In the genomic region with DNA sequence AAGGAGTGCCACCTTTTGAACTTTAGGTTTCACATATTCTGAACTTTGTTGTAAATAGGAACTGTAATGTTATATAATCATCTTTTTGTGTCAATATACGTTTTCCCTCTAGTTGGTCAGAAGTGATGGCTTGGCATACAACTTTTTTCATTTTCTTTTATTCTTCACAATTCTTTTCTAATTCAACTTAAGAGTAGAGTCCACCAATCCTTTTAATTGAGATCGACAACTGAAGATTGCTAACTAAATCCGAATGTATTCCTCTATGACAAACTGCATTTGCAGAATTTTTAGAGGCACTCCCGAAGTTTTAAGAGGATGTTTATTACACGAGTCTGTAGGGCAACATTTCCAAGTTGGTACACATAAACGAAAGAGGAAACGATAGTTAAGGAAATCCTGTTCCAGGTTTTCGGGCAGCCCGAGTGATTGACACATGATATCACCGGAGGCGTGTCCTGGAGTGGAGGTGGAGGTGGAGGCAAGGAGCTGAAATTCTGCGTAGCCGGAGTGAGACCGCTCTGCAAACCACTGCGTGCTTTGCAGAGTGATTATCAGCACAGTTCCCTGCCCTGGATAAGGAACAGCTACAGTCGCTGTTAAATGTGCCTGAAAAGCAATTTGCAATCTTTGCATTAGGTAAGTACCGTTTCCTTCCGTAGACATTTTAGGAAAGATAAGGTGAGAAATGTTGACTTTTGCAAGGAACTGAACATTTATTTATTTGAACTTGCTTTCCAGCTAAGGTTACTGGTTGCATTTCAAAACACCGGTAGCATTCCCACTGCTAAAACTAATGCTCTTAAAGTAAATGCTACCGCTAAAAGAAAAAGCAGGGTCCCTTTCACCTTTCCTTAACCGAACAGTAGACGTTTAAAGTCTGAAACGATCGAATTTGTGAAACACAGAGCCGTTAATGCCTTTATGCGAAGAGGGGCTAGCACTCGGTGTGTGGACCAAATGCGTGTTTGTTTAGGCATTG, we compare ENCODE assay signal across 1 cellular context.
TF ChIP-seq lines count a peak whose summit lies in the region.

A gene with protein sequence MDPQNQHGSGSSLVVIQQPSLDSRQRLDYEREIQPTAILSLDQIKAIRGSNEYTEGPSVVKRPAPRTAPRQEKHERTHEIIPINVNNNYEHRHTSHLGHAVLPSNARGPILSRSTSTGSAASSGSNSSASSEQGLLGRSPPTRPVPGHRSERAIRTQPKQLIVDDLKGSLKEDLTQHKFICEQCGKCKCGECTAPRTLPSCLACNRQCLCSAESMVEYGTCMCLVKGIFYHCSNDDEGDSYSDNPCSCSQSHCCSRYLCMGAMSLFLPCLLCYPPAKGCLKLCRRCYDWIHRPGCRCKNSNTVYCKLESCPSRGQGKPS (plus strand): TSS at position 502 of the 982 bp plus-strand sequence. CDS start 4,797 bp downstream, outside the sequence.

TF ChIP-seq in HepG2, 621 proteins besides CTCF, POLR2A, EP300 and RAD21 (continued from another document and continues in another):
- TF ChIP-seq, protein P1, sequence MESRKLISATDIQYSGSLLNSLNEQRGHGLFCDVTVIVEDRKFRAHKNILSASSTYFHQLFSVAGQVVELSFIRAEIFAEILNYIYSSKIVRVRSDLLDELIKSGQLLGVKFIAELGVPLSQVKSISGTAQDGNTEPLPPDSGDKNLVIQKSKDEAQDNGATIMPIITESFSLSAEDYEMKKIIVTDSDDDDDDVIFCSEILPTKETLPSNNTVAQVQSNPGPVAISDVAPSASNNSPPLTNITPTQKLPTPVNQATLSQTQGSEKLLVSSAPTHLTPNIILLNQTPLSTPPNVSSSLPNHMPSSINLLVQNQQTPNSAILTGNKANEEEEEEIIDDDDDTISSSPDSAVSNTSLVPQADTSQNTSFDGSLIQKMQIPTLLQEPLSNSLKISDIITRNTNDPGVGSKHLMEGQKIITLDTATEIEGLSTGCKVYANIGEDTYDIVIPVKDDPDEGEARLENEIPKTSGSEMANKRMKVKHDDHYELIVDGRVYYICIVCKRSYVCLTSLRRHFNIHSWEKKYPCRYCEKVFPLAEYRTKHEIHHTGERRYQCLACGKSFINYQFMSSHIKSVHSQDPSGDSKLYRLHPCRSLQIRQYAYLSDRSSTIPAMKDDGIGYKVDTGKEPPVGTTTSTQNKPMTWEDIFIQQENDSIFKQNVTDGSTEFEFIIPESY (CRISPR knock-in tag; IDR thresholded peaks at IDR 0.05): peak; percentile 44; the same call in 1 of the 2 replicates
- TF ChIP-seq MZF1 (CRISPR knock-in tag; IDR thresholded peaks at IDR 0.05; ENCODE audit: borderline replicate concordance) (no peak), ZNF496 (CRISPR knock-in tag; IDR thresholded peaks at IDR 0.05; ENCODE audit: insufficient replicate concordance) (no peak), SETDB1 (CRISPR knock-in tag; IDR thresholded peaks at IDR 0.05; ENCODE audit: borderline replicate concordance) (no peak), ZSCAN20 (CRISPR knock-in tag; IDR thresholded peaks at IDR 0.05; ENCODE audit: borderline replicate concordance) (no peak), ZNF354B (CRISPR knock-in tag; IDR thresholded peaks at IDR 0.05) (no peak), GABPA (IDR thresholded peaks at IDR 0.05; ENCODE audit: low read depth, low read length) (no peak), GABPA (CRISPR knock-in tag; IDR thresholded peaks at IDR 0.05; ENCODE audit: low read depth) (peak; percentile 58; the same call in 1 of the 2 replicates), ZIK1 (CRISPR knock-in tag; IDR thresholded peaks at IDR 0.05; ENCODE audit: borderline replicate concordance, low read depth) (no peak), ZMYM3 (CRISPR knock-in tag; IDR thresholded peaks at IDR 0.05) (0 out of 2 replicates have a peak, but pooled peaks have one; percentile 20), MXD4 (CRISPR knock-in tag; IDR thresholded peaks at IDR 0.05) (no peak), MEIS2 (CRISPR knock-in tag; IDR thresholded peaks at IDR 0.05) (peak; percentile 98), NCOA5 (CRISPR knock-in tag; IDR thresholded peaks at IDR 0.05) (no peak), PHF8 (CRISPR knock-in tag; IDR thresholded peaks at IDR 0.05) (peak; percentile 23; the same call in 1 of the 2 replicates), RARA (CRISPR knock-in tag; IDR thresholded peaks at IDR 0.05) (peak; percentile 24; the same call in 1 of the 2 replicates), MEIS1 (CRISPR knock-in tag; IDR thresholded peaks at IDR 0.05; ENCODE audit: borderline replicate concordance) (no peak; the same call in 1 of the 2 replicates), ARHGAP35 (CRISPR knock-in tag; IDR thresholded peaks at IDR 0.05; ENCODE audit: borderline replicate concordance) (no peak), ZNF121 (CRISPR knock-in tag; IDR thresholded peaks at IDR 0.05) (no peak), MED13 (CRISPR knock-in tag; IDR thresholded peaks at IDR 0.05) (0 out of 2 replicates have a peak, but pooled peaks have one; percentile 14), ZNF749 (CRISPR knock-in tag; IDR thresholded peaks at IDR 0.05; ENCODE audit: borderline replicate concordance) (no peak), ZSCAN25 (CRISPR knock-in tag; IDR thresholded peaks at IDR 0.05) (0 out of 2 replicates have a peak, but pooled peaks have one; percentile 25), ZNF256 (CRISPR knock-in tag; conservative IDR thresholded peaks at IDR 0.05) (0 out of 2 replicates have a peak, but pooled peaks have one; percentile 45), MBNL3 (CRISPR knock-in tag; conservative IDR thresholded peaks at IDR 0.05) (no peak), HOXA7 (CRISPR knock-in tag; IDR thresholded peaks at IDR 0.05) (no peak), ZNF761 (CRISPR knock-in tag; conservative IDR thresholded peaks at IDR 0.05) (no peak), CEBPG (CRISPR knock-in tag; IDR thresholded peaks at IDR 0.05) (peak; percentile 66), ZNF138 (CRISPR knock-in tag; IDR thresholded peaks at IDR 0.05; ENCODE audit: low read depth) (no peak; the same call in 1 of the 2 replicates), TP53 (CRISPR knock-in tag; conservative IDR thresholded peaks at IDR 0.05) (0 out of 2 replicates have a peak, but pooled peaks have one; percentile 73), PHF20 (CRISPR knock-in tag; IDR thresholded peaks at IDR 0.05) (0 out of 2 replicates have a peak, but pooled peaks have one; percentile 22), NFYB (CRISPR knock-in tag; IDR thresholded peaks at IDR 0.05) (0 out of 2 replicates have a peak, but pooled peaks have one; percentile 12), TAF15 (IDR thresholded peaks at IDR 0.05; ENCODE audit: low read depth, low read length, poor library complexity, severe bottlenecking) (no peak), GTF3A (CRISPR knock-in tag; conservative IDR thresholded peaks at IDR 0.05) (no peak), ZNF615 (CRISPR knock-in tag; IDR thresholded peaks at IDR 0.05; ENCODE audit: borderline replicate concordance) (no peak), SIX1 (CRISPR knock-in tag; IDR thresholded peaks at IDR 0.05; ENCODE audit: borderline replicate concordance) (peak; percentile 86), MTF1 (CRISPR knock-in tag; IDR thresholded peaks at IDR 0.05) (no peak), U2AF2 (IDR thresholded peaks at IDR 0.05; ENCODE audit: low read depth, low read length) (no peak), ZNF460 (CRISPR knock-in tag; IDR thresholded peaks at IDR 0.05; ENCODE audit: borderline replicate concordance) (no peak; the same call in 1 of the 2 replicates), NR2F2 (IDR thresholded peaks at IDR 0.05; ENCODE audit: borderline replicate concordance, low read depth) (peak; percentile 10; the same call in 1 of the 2 replicates), ZFP90 (CRISPR knock-in tag; IDR thresholded peaks at IDR 0.05; ENCODE audit: borderline replicate concordance) (no peak), RFX5 (IDR thresholded peaks at IDR 0.05; ENCODE audit: low read depth, low read length) (no peak), ZBTB21 (CRISPR knock-in tag; IDR thresholded peaks at IDR 0.05) (no peak), ETV6 (CRISPR knock-in tag; conservative IDR thresholded peaks at IDR 0.05) (no peak), RARG (CRISPR knock-in tag; IDR thresholded peaks at IDR 0.05; ENCODE audit: low read depth) (no peak), PAWR (CRISPR knock-in tag; IDR thresholded peaks at IDR 0.05; ENCODE audit: borderline replicate concordance) (no peak), MAFF (IDR thresholded peaks at IDR 0.05; ENCODE audit: low read depth, low read length) (peak; percentile 36; the same call in 1 of the 2 replicates), ZFP62 (CRISPR knock-in tag; IDR thresholded peaks at IDR 0.05) (no peak), LCORL (IDR thresholded peaks at IDR 0.05) (no peak), LCORL (CRISPR knock-in tag; IDR thresholded peaks at IDR 0.05) (peak; percentile 34; the same call in 1 of the 2 replicates), ZNF746 (CRISPR knock-in tag; IDR thresholded peaks at IDR 0.05) (no peak), KDM1A (CRISPR knock-in tag; IDR thresholded peaks at IDR 0.05) (no peak)
- TF ChIP-seq, protein P2, sequence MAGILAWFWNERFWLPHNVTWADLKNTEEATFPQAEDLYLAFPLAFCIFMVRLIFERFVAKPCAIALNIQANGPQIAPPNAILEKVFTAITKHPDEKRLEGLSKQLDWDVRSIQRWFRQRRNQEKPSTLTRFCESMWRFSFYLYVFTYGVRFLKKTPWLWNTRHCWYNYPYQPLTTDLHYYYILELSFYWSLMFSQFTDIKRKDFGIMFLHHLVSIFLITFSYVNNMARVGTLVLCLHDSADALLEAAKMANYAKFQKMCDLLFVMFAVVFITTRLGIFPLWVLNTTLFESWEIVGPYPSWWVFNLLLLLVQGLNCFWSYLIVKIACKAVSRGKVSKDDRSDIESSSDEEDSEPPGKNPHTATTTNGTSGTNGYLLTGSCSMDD (CRISPR knock-in tag; IDR thresholded peaks at IDR 0.05): no peak
- TF ChIP-seq, protein P3, sequence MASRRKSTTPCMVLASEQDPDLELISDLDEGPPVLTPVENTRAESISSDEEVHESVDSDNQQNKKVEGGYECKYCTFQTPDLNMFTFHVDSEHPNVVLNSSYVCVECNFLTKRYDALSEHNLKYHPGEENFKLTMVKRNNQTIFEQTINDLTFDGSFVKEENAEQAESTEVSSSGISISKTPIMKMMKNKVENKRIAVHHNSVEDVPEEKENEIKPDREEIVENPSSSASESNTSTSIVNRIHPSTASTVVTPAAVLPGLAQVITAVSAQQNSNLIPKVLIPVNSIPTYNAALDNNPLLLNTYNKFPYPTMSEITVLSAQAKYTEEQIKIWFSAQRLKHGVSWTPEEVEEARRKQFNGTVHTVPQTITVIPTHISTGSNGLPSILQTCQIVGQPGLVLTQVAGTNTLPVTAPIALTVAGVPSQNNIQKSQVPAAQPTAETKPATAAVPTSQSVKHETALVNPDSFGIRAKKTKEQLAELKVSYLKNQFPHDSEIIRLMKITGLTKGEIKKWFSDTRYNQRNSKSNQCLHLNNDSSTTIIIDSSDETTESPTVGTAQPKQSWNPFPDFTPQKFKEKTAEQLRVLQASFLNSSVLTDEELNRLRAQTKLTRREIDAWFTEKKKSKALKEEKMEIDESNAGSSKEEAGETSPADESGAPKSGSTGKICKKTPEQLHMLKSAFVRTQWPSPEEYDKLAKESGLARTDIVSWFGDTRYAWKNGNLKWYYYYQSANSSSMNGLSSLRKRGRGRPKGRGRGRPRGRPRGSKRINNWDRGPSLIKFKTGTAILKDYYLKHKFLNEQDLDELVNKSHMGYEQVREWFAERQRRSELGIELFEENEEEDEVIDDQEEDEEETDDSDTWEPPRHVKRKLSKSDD (CRISPR knock-in tag; IDR thresholded peaks at IDR 0.05; ENCODE audit: low read depth): 0 out of 2 replicates have a peak, but pooled peaks have one; percentile 3
- TF ChIP-seq, protein P4, sequence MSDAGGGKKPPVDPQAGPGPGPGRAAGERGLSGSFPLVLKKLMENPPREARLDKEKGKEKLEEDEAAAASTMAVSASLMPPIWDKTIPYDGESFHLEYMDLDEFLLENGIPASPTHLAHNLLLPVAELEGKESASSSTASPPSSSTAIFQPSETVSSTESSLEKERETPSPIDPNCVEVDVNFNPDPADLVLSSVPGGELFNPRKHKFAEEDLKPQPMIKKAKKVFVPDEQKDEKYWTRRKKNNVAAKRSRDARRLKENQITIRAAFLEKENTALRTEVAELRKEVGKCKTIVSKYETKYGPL (CRISPR knock-in tag; IDR thresholded peaks at IDR 0.05): no peak
- TF ChIP-seq, protein P5, sequence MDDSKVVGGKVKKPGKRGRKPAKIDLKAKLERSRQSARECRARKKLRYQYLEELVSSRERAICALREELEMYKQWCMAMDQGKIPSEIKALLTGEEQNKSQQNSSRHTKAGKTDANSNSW (CRISPR knock-in tag; IDR thresholded peaks at IDR 0.05; ENCODE audit: borderline replicate concordance): no peak
- TF ChIP-seq, protein P6, sequence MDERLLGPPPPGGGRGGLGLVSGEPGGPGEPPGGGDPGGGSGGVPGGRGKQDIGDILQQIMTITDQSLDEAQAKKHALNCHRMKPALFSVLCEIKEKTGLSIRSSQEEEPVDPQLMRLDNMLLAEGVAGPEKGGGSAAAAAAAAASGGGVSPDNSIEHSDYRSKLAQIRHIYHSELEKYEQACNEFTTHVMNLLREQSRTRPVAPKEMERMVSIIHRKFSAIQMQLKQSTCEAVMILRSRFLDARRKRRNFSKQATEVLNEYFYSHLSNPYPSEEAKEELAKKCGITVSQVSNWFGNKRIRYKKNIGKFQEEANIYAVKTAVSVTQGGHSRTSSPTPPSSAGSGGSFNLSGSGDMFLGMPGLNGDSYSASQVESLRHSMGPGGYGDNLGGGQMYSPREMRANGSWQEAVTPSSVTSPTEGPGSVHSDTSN (CRISPR knock-in tag; IDR thresholded peaks at IDR 0.05): peak; percentile 95
- TF ChIP-seq, protein P7, sequence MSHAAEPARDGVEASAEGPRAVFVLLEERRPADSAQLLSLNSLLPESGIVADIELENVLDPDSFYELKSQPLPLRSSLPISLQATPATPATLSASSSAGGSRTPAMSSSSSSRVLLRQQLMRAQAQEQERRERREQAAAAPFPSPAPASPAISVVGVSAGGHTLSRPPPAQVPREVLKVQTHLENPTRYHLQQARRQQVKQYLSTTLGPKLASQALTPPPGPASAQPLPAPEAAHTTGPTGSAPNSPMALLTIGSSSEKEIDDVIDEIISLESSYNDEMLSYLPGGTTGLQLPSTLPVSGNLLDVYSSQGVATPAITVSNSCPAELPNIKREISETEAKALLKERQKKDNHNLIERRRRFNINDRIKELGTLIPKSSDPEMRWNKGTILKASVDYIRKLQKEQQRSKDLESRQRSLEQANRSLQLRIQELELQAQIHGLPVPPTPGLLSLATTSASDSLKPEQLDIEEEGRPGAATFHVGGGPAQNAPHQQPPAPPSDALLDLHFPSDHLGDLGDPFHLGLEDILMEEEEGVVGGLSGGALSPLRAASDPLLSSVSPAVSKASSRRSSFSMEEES (CRISPR knock-in tag; IDR thresholded peaks at IDR 0.05): peak; percentile 36
- TF ChIP-seq, protein P8, sequence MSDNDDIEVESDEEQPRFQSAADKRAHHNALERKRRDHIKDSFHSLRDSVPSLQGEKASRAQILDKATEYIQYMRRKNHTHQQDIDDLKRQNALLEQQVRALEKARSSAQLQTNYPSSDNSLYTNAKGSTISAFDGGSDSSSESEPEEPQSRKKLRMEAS (IDR thresholded peaks at IDR 0.05): no peak
